Comparison of ENCODE assay signal across 23 cellular contexts in the genomic region with DNA sequence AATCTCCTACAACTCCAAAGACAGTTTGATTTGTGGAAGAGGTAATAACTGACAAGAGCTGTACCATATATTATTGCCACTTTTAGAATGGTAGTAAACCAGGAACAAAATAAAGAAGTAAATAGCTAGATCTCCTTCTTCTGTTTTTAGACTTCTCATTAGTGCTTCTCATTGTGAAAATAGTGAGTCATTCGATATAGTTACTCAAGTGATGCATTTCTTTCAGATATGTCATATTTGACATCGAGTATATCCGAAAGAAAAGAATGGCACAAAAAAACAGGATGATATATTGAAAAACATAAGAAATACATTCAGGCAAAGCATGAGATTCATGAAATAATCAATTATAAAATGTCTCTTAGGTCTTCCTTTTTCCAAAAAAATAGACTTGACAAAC.
"Had no signal": no experiment of that assay in that cellular context is flagged by ENCODE, and none has a peak within 500 bp of the region (broad histone marks: within the 10 kb centered on the region; RNA-seq: fewer than 3 reads in every experiment).

No MANE protein-coding gene starts in this region.

- H3K4me3 ChIP-seq: adrenal gland, body of pancreas, PC-9 had no signal

- H3K27me3 ChIP-seq: adrenal gland, body of pancreas had no signal

- DNase-seq: activated B cell treated with CpG ODN at 0.5 μM for 24 hours; activated CD4-positive, alpha-beta memory T cell treated with anti-CD3 and anti-CD28 coated beads, Interleukin-2, amount 10 ng/mL, durations not matched to agents 7 days and 5 days; activated CD4-positive, alpha-beta T cell treated with anti-CD3 and anti-CD28 coated beads for 36 hours; activated CD4-positive, alpha-beta T cell treated with anti-CD3 and anti-CD28 coated beads, Interleukin-2, amount 50 U/mL, for 1 hour; activated gamma-delta T cell treated with Interleukin-2 at 50 U/mL for 16 hours; activated naive CD4-positive, alpha-beta T cell treated with anti-CD3 and anti-CD28 coated beads, Interleukin-2, amount 10 ng/mL, durations not matched to agents 7 days and 5 days; activated naive CD8-positive, alpha-beta T cell treated with anti-CD3 and anti-CD28 coated beads for 36 hours; activated T-cell treated with anti-CD3 and anti-CD28 coated beads for 4 hours; activated T-cell treated with anti-CD3 and anti-CD28 coated beads, Interleukin-2, amount 50 U/mL, for 72 hours; adrenal gland; aorta; body of pancreas; Karpas-422; NCI-H1105 treated with DMSO at 0.1 percent for 48 hours; NCI-H146; NCI-H1930; NCI-H2171 treated with DMSO at 0.1 percent for 48 hours; NCI-H226; NCI-H526 treated with DMSO at 0.1 percent for 48 hours; NCI-H82; NK-92 treated with Interleukin-12 subunit alpha and Interleukin-12 subunit beta, amount 100 ng/mL, for 24 hours; PC-9; SHP77 treated with DMSO at 0.1 percent for 48 hours had no signal

- ATAC-seq: activated CD4-positive, alpha-beta T cell treated with anti-CD3 and anti-CD28 coated beads for 36 hours; activated T-cell treated with anti-CD3 and anti-CD28 coated beads, Interleukin-2, amount 50 U/mL, for 72 hours; body of pancreas had no signal

- H3K36me3 ChIP-seq: adrenal gland had no signal
